2 cellular contexts compared by ENCODE assay signal in genomic region chr2:177399376-177399775, GRCh38.
TF ChIP-seq lines count a peak whose summit lies in the region.

No MANE protein-coding gene starts in this region.

TF ChIP-seq in IMR-90, 13 proteins besides CTCF, POLR2A, EP300 and RAD21:
- TF ChIP-seq MAZ (IDR thresholded peaks at IDR 0.05; ENCODE audit: borderline replicate concordance, low read depth, low read length) (no peak), RFX5 (IDR thresholded peaks at IDR 0.05; ENCODE audit: low read depth, low read length) (no peak), CHD1 (IDR thresholded peaks at IDR 0.05; ENCODE audit: low read depth, low read length) (no peak), FOS (IDR thresholded peaks at IDR 0.05; ENCODE audit: low read depth, low read length) (no peak), NFE2L2 (IDR thresholded peaks at IDR 0.05; ENCODE audit: low read depth, low read length) (no peak), MAFK (IDR thresholded peaks at IDR 0.05; ENCODE audit: low read depth, low read length) (no peak), ELK1 (IDR thresholded peaks at IDR 0.05; ENCODE audit: borderline replicate concordance, low read depth, low read length) (no peak), RCOR1 (IDR thresholded peaks at IDR 0.05; ENCODE audit: insufficient replicate concordance, low read length) (no peak), BHLHE40 (IDR thresholded peaks at IDR 0.05; ENCODE audit: low read depth, low read length) (no peak), SMC3 (IDR thresholded peaks at IDR 0.05; ENCODE audit: low read depth, low read length) (no peak), MXI1 (IDR thresholded peaks at IDR 0.05; ENCODE audit: borderline replicate concordance, low read depth, low read length) (no peak), CEBPB (IDR thresholded peaks at IDR 0.05; ENCODE audit: low read depth, low read length) (no peak)
- TF ChIP-seq, protein P1, sequence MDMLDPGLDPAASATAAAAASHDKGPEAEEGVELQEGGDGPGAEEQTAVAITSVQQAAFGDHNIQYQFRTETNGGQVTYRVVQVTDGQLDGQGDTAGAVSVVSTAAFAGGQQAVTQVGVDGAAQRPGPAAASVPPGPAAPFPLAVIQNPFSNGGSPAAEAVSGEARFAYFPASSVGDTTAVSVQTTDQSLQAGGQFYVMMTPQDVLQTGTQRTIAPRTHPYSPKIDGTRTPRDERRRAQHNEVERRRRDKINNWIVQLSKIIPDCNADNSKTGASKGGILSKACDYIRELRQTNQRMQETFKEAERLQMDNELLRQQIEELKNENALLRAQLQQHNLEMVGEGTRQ (IDR thresholded peaks at IDR 0.05; ENCODE audit: low read depth, low read length), result no peak

TF ChIP-seq in GM12878, 131 proteins besides CTCF, POLR2A, EP300 and RAD21:
- TF ChIP-seq SP1 (IDR thresholded peaks at IDR 0.05; ENCODE audit: low read depth, low read length) (no peak), ZNF274 (IDR thresholded peaks at IDR 0.05; ENCODE audit: insufficient read depth, insufficient read length) (no peak), BCLAF1 (IDR thresholded peaks at IDR 0.05) (no peak), SREBF1 (IDR thresholded peaks at IDR 0.05; ENCODE audit: low read length) (no peak)
- TF ChIP-seq, protein P2, sequence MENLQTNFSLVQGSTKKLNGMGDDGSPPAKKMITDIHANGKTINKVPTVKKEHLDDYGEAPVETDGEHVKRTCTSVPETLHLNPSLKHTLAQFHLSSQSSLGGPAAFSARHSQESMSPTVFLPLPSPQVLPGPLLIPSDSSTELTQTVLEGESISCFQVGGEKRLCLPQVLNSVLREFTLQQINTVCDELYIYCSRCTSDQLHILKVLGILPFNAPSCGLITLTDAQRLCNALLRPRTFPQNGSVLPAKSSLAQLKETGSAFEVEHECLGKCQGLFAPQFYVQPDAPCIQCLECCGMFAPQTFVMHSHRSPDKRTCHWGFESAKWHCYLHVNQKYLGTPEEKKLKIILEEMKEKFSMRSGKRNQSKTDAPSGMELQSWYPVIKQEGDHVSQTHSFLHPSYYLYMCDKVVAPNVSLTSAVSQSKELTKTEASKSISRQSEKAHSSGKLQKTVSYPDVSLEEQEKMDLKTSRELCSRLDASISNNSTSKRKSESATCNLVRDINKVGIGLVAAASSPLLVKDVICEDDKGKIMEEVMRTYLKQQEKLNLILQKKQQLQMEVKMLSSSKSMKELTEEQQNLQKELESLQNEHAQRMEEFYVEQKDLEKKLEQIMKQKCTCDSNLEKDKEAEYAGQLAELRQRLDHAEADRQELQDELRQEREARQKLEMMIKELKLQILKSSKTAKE (IDR thresholded peaks at IDR 0.05; ENCODE audit: low read depth, poor library complexity, severe bottlenecking), result no peak
TF ChIP-seq in GM12878: peak in this region for 0.
